Comparison of ENCODE assay signal across 17 cellular contexts in the genomic region with DNA sequence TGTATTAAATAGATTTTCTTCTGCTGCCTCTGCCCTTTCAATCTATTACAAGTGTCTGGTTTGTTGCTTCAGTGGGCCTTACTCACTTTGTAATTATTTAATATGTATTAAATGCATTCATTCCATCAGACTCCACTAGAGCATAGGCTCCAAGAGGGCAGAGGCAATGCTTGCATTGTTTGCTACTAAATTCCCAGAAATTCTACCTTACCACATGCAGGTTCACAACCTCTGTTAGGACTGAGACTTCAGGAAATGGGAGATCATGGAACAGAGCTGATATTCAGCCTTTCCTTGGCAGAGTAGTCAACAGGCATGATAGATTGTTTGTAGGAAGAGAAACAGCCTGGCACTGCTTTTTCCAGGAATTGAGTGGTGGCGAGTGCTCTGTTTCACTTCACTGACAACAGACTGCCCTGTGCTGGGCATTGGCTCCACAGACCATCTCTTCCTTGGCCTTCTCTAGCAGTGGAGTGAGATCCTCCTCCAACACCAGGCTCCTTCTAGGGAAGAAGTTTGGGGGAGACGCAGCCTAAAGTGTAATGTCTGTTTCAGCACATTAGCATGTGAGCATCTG. TPM values are rescaled to one million over a fixed set of nuclear protein-coding genes. Genes with fewer than 3 reads are reported as not detected.
DNase-seq lines count a peak whose midpoint lies in the region; ATAC-seq and TF ChIP-seq lines count a peak whose summit lies in the region.
"Had no signal": no experiment of that assay in that cellular context is flagged by ENCODE, and none has a peak within 500 bp of the region (broad histone marks: within the 10 kb centered on the region; RNA-seq: fewer than 3 reads in every experiment).

No MANE protein-coding gene starts in this region.

- no peak overlapping the region for H3K9ac ChIP-seq in stomach smooth muscle (ENCODE audit: low read length in 2 of 2)
- H3K9ac ChIP-seq: BLaER1 had no signal

- H3K27me3 ChIP-seq in stomach smooth muscle (ENCODE audit: control insufficient read depth in 1 of 2, insufficient read depth in 2 of 2, low read length in 2 of 2) = no peaks in the 10 kb centered on the region
- H3K27me3 ChIP-seq in tibial artery = no peaks in the 10 kb centered on the region

- H3K4me3 ChIP-seq in stomach smooth muscle (ENCODE audit: low read length in 2 of 2) (no peak overlapping the region), tibial artery (no peak overlapping the region)
- H3K4me3 ChIP-seq: BLaER1, GM23338 had no signal

- ATAC-seq in left ventricle myocardium superior (peak; percentile 69), Right ventricle myocardium inferior (no peak)
- ATAC-seq: GM23338, HCT116 had no signal

- H3K36me3 ChIP-seq in stomach smooth muscle (ENCODE audit: control insufficient read depth in 2 of 2, insufficient read depth in 2 of 2, low read length in 2 of 2) (no peaks in the 10 kb centered on the region), tibial artery (no peaks in the 10 kb centered on the region)

- H3K4me1 ChIP-seq in stomach smooth muscle (ENCODE audit: control insufficient read depth, insufficient read depth, low read length) = peaks cover 2% of the 10 kb centered on the region
- no peaks in the 10 kb centered on the region for H3K4me1 ChIP-seq in tibial artery
- H3K4me1 ChIP-seq: BLaER1 had no signal

- no peaks in the 10 kb centered on the region for H3K9me3 ChIP-seq in stomach smooth muscle (ENCODE audit: control insufficient read depth in 2 of 2, low read length in 2 of 2)
- H3K9me3 ChIP-seq in tibial artery = peaks cover 0 to 5% (median 4%) of the 10 kb centered on the region in 3 donors

- DNase-seq in left ventricle myocardium superior (no peak), Right ventricle myocardium inferior (ENCODE audit: missing footprints) (no peak), medulla oblongata (ENCODE audit: extremely low spot score) (peak; percentile 21), DMS53 (lab: John Stamatoyannopoulos, UW) (no peak), Kasumi-1 (lab: John Stamatoyannopoulos, UW) (no peak), tibial artery (no peak)
- DNase-seq: 8988T; CD4-positive, alpha-beta memory T cell; DMS153; DMS79 treated with DMSO at 0.1 percent for 48 hours; GF-D8; H7; HFFc6 had no signal

- intact Hi-C loops in left ventricle myocardium superior (cut with micrococcal nuclease) (no loop called here), Right ventricle myocardium inferior (cut with DNase I) (no loop called here), tibial artery (cut with DNase I; ENCODE audit: low total_unique reads) (no loop called here)

- H3K27ac ChIP-seq in stomach smooth muscle (ENCODE audit: low read length) (peak overlapping the region; percentile 18), tibial artery (no peak overlapping the region)
- H3K27ac ChIP-seq: BLaER1 had no signal

- TF ChIP-seq CTCF in tibial artery (IDR thresholded peaks at IDR 0.05) = no peak

RNA-seq across cellular contexts. Expression of a gene that starts 6.2 kb away (rescaled TPM):
- total RNA-seq in left ventricle myocardium superior (0.32 TPM), Right ventricle myocardium inferior (0.19 TPM)
- total RNA-seq: CD4-positive, alpha-beta memory T cell had no signal

RNA-seq across cellular contexts. Expression of a gene that starts 28.8 kb away (rescaled TPM):
- total RNA-seq in left ventricle myocardium superior (5.1 TPM), Right ventricle myocardium inferior (4.1 TPM)

RNA-seq across cellular contexts. Expression of a gene that starts 32.8 kb away (rescaled TPM):
- total RNA-seq in left ventricle myocardium superior = 246 TPM
- 242 TPM for total RNA-seq in Right ventricle myocardium inferior
